ENCODE assay signal across 2 cellular contexts in the genomic region with DNA sequence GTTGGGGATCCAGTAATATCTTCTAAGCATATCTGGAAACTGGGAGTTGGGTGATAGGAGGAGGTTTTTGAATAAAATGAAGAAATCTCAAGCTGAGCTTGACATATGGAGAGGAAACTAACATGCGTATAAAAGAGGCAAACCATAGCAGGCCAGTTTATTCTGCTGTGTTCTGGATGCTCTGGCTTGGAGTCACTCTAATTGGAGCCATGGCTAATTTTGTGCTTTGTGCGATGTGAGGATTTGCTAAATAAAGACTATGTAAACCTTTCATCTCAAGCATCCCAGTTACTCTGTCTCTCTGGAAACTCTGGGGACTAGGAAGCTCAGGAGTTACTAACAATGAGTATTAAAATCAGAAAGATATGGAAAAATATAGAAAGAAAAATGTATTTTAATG.
TF ChIP-seq lines count a peak whose summit lies in the region.

No MANE protein-coding gene starts in this region.

TF ChIP-seq in GM23338, 12 proteins besides CTCF, POLR2A, EP300 and RAD21 (continues in another document):
- TF ChIP-seq, protein P1, sequence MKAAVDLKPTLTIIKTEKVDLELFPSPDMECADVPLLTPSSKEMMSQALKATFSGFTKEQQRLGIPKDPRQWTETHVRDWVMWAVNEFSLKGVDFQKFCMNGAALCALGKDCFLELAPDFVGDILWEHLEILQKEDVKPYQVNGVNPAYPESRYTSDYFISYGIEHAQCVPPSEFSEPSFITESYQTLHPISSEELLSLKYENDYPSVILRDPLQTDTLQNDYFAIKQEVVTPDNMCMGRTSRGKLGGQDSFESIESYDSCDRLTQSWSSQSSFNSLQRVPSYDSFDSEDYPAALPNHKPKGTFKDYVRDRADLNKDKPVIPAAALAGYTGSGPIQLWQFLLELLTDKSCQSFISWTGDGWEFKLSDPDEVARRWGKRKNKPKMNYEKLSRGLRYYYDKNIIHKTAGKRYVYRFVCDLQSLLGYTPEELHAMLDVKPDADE (IDR thresholded peaks at IDR 0.05): no peak
- TF ChIP-seq STAT1 (IDR thresholded peaks at IDR 0.05; ENCODE audit: unreplicated experiment) (no peak), POLR2AphosphoS5 (IDR thresholded peaks at IDR 0.05; ENCODE audit: low read depth) (no peak), CREB1 (CRISPR knock-in tag; IDR thresholded peaks at IDR 0.05; ENCODE audit: low read depth) (no peak), ZNF114 (CRISPR knock-in tag; IDR thresholded peaks at IDR 0.05) (no peak), JUNB (IDR thresholded peaks at IDR 0.05; ENCODE audit: unreplicated experiment) (no peak), EZH2phosphoT487 (IDR thresholded peaks at IDR 0.05; ENCODE audit: unreplicated experiment) (no peak), ZNF331 (CRISPR knock-in tag; IDR thresholded peaks at IDR 0.05; ENCODE audit: low read depth) (no peak)
- TF ChIP-seq, protein P2, sequence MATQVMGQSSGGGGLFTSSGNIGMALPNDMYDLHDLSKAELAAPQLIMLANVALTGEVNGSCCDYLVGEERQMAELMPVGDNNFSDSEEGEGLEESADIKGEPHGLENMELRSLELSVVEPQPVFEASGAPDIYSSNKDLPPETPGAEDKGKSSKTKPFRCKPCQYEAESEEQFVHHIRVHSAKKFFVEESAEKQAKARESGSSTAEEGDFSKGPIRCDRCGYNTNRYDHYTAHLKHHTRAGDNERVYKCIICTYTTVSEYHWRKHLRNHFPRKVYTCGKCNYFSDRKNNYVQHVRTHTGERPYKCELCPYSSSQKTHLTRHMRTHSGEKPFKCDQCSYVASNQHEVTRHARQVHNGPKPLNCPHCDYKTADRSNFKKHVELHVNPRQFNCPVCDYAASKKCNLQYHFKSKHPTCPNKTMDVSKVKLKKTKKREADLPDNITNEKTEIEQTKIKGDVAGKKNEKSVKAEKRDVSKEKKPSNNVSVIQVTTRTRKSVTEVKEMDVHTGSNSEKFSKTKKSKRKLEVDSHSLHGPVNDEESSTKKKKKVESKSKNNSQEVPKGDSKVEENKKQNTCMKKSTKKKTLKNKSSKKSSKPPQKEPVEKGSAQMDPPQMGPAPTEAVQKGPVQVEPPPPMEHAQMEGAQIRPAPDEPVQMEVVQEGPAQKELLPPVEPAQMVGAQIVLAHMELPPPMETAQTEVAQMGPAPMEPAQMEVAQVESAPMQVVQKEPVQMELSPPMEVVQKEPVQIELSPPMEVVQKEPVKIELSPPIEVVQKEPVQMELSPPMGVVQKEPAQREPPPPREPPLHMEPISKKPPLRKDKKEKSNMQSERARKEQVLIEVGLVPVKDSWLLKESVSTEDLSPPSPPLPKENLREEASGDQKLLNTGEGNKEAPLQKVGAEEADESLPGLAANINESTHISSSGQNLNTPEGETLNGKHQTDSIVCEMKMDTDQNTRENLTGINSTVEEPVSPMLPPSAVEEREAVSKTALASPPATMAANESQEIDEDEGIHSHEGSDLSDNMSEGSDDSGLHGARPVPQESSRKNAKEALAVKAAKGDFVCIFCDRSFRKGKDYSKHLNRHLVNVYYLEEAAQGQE (IDR thresholded peaks at IDR 0.05; ENCODE audit: unreplicated experiment): no peak
- TF ChIP-seq, protein P3, sequence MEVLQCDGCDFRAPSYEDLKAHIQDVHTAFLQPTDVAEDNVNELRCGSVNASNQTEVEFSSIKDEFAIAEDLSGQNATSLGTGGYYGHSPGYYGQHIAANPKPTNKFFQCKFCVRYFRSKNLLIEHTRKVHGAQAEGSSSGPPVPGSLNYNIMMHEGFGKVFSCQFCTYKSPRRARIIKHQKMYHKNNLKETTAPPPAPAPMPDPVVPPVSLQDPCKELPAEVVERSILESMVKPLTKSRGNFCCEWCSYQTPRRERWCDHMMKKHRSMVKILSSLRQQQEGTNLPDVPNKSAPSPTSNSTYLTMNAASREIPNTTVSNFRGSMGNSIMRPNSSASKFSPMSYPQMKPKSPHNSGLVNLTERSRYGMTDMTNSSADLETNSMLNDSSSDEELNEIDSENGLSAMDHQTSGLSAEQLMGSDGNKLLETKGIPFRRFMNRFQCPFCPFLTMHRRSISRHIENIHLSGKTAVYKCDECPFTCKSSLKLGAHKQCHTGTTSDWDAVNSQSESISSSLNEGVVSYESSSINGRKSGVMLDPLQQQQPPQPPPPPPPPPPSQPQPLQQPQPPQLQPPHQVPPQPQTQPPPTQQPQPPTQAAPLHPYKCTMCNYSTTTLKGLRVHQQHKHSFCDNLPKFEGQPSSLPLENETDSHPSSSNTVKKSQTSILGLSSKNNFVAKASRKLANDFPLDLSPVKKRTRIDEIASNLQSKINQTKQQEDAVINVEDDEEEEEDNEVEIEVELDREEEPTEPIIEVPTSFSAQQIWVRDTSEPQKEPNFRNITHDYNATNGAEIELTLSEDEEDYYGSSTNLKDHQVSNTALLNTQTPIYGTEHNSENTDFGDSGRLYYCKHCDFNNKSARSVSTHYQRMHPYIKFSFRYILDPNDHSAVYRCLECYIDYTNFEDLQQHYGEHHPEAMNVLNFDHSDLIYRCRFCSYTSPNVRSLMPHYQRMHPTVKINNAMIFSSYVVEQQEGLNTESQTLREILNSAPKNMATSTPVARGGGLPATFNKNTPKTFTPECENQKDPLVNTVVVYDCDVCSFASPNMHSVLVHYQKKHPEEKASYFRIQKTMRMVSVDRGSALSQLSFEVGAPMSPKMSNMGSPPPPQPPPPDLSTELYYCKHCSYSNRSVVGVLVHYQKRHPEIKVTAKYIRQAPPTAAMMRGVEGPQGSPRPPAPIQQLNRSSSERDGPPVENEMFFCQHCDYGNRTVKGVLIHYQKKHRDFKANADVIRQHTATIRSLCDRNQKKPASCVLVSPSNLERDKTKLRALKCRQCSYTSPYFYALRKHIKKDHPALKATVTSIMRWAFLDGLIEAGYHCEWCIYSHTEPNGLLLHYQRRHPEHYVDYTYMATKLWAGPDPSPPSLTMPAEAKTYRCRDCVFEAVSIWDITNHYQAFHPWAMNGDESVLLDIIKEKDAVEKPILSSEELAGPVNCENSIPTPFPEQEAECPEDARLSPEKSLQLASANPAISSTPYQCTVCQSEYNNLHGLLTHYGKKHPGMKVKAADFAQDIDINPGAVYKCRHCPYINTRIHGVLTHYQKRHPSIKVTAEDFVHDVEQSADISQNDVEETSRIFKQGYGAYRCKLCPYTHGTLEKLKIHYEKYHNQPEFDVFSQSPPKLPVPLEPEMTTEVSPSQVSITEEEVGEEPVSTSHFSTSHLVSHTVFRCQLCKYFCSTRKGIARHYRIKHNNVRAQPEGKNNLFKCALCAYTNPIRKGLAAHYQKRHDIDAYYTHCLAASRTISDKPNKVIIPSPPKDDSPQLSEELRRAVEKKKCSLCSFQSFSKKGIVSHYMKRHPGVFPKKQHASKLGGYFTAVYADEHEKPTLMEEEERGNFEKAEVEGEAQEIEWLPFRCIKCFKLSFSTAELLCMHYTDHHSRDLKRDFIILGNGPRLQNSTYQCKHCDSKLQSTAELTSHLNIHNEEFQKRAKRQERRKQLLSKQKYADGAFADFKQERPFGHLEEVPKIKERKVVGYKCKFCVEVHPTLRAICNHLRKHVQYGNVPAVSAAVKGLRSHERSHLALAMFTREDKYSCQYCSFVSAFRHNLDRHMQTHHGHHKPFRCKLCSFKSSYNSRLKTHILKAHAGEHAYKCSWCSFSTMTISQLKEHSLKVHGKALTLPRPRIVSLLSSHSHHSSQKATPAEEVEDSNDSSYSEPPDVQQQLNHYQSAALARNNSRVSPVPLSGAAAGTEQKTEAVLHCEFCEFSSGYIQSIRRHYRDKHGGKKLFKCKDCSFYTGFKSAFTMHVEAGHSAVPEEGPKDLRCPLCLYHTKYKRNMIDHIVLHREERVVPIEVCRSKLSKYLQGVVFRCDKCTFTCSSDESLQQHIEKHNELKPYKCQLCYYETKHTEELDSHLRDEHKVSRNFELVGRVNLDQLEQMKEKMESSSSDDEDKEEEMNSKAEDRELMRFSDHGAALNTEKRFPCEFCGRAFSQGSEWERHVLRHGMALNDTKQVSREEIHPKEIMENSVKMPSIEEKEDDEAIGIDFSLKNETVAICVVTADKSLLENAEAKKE (CRISPR knock-in tag; IDR thresholded peaks at IDR 0.05): no peak

TF ChIP-seq in H1, 55 proteins besides CTCF, POLR2A, EP300 and RAD21:
- TF ChIP-seq TAF1 (IDR thresholded peaks at IDR 0.05; ENCODE audit: low read depth, low read length) (no peak), RXRA (IDR thresholded peaks at IDR 0.05; ENCODE audit: insufficient read depth, low read depth, low read length) (no peak), SP2 (IDR thresholded peaks at IDR 0.05; ENCODE audit: low read length) (no peak), NANOG (IDR thresholded peaks at IDR 0.05; ENCODE audit: insufficient read depth, low read depth, low read length, poor library complexity, severe bottlenecking) (no peak), POU5F1 (IDR thresholded peaks at IDR 0.05; ENCODE audit: low read depth, low read length) (no peak), SIX5 (IDR thresholded peaks at IDR 0.05; ENCODE audit: low read depth, low read length) (no peak)
- TF ChIP-seq, protein P4, sequence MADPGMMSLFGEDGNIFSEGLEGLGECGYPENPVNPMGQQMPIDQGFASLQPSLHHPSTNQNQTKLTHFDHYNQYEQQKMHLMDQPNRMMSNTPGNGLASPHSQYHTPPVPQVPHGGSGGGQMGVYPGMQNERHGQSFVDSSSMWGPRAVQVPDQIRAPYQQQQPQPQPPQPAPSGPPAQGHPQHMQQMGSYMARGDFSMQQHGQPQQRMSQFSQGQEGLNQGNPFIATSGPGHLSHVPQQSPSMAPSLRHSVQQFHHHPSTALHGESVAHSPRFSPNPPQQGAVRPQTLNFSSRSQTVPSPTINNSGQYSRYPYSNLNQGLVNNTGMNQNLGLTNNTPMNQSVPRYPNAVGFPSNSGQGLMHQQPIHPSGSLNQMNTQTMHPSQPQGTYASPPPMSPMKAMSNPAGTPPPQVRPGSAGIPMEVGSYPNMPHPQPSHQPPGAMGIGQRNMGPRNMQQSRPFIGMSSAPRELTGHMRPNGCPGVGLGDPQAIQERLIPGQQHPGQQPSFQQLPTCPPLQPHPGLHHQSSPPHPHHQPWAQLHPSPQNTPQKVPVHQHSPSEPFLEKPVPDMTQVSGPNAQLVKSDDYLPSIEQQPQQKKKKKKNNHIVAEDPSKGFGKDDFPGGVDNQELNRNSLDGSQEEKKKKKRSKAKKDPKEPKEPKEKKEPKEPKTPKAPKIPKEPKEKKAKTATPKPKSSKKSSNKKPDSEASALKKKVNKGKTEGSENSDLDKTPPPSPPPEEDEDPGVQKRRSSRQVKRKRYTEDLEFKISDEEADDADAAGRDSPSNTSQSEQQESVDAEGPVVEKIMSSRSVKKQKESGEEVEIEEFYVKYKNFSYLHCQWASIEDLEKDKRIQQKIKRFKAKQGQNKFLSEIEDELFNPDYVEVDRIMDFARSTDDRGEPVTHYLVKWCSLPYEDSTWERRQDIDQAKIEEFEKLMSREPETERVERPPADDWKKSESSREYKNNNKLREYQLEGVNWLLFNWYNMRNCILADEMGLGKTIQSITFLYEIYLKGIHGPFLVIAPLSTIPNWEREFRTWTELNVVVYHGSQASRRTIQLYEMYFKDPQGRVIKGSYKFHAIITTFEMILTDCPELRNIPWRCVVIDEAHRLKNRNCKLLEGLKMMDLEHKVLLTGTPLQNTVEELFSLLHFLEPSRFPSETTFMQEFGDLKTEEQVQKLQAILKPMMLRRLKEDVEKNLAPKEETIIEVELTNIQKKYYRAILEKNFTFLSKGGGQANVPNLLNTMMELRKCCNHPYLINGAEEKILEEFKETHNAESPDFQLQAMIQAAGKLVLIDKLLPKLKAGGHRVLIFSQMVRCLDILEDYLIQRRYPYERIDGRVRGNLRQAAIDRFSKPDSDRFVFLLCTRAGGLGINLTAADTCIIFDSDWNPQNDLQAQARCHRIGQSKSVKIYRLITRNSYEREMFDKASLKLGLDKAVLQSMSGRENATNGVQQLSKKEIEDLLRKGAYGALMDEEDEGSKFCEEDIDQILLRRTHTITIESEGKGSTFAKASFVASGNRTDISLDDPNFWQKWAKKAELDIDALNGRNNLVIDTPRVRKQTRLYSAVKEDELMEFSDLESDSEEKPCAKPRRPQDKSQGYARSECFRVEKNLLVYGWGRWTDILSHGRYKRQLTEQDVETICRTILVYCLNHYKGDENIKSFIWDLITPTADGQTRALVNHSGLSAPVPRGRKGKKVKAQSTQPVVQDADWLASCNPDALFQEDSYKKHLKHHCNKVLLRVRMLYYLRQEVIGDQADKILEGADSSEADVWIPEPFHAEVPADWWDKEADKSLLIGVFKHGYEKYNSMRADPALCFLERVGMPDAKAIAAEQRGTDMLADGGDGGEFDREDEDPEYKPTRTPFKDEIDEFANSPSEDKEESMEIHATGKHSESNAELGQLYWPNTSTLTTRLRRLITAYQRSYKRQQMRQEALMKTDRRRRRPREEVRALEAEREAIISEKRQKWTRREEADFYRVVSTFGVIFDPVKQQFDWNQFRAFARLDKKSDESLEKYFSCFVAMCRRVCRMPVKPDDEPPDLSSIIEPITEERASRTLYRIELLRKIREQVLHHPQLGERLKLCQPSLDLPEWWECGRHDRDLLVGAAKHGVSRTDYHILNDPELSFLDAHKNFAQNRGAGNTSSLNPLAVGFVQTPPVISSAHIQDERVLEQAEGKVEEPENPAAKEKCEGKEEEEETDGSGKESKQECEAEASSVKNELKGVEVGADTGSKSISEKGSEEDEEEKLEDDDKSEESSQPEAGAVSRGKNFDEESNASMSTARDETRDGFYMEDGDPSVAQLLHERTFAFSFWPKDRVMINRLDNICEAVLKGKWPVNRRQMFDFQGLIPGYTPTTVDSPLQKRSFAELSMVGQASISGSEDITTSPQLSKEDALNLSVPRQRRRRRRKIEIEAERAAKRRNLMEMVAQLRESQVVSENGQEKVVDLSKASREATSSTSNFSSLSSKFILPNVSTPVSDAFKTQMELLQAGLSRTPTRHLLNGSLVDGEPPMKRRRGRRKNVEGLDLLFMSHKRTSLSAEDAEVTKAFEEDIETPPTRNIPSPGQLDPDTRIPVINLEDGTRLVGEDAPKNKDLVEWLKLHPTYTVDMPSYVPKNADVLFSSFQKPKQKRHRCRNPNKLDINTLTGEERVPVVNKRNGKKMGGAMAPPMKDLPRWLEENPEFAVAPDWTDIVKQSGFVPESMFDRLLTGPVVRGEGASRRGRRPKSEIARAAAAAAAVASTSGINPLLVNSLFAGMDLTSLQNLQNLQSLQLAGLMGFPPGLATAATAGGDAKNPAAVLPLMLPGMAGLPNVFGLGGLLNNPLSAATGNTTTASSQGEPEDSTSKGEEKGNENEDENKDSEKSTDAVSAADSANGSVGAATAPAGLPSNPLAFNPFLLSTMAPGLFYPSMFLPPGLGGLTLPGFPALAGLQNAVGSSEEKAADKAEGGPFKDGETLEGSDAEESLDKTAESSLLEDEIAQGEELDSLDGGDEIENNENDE (IDR thresholded peaks at IDR 0.05; ENCODE audit: insufficient replicate concordance, low read length): no peak
